ENCODE assay signal across 19 cellular contexts in genomic region chr13:33108620-33109019, GRCh38.
DNase-seq lines count a peak whose midpoint lies in the region; TF ChIP-seq lines count a peak whose summit lies in the region.
"Had no signal": no experiment of that assay in that cellular context is flagged by ENCODE, and none has a peak within 500 bp of the region (broad histone marks: within the 10 kb centered on the region; RNA-seq: fewer than 3 reads in every experiment).

No MANE protein-coding gene starts in this region.

- H3K27ac ChIP-seq in fibroblast of lung (ENCODE audit: insufficient read depth, low read length) = peak overlapping the region; percentile 55
- peak overlapping the region; percentile 81 for H3K27ac ChIP-seq in rectal smooth muscle tissue (ENCODE audit: low read depth, low read length)
- H3K27ac ChIP-seq in spleen = no peak overlapping the region
- H3K27ac ChIP-seq in prostate gland = peak overlapping the region in 1 of 2 donors; percentile 31
- H3K27ac ChIP-seq: cardiac muscle cell, HL-60 had no signal

- 90 to 99% (median 93%) methylated on average over 5 of the region's 5 CpGs for WGBS in spleen, 5 donors
- 89% methylated on average over 5 of the region's 5 CpGs for WGBS in prostate gland

- TF ChIP-seq POLR2A in spleen (IDR thresholded peaks at IDR 0.05) (no peak), prostate gland (IDR thresholded peaks at IDR 0.05) (no peak)

- in situ Hi-C loops in SK-MEL-5 (cut with HindIII; ENCODE audit: low pct_unique_long_range_greater_than_20kb, low sequenced_read_pairs) = no loop called here

- H3K27me3 ChIP-seq in fibroblast of lung (ENCODE audit: control insufficient read depth, insufficient read depth, low read length) (no peaks in the 10 kb centered on the region), rectal smooth muscle tissue (ENCODE audit: control insufficient read depth, insufficient read depth, low read length) (no peaks in the 10 kb centered on the region), spleen (replicated peaks in 1 of 7) (no peaks in the 10 kb centered on the region), prostate gland (replicated peaks; ENCODE audit: insufficient read depth) (no peaks in the 10 kb centered on the region)
- H3K27me3 ChIP-seq: cardiac muscle cell had no signal

- no peak overlapping the region for H2AFZ ChIP-seq in fibroblast of lung (ENCODE audit: low read length)

- no peaks in the 10 kb centered on the region for H4K20me1 ChIP-seq in fibroblast of lung (ENCODE audit: control insufficient read depth, extremely low read depth, insufficient read depth, low read length)

- H3K79me2 ChIP-seq in fibroblast of lung (ENCODE audit: control insufficient read depth, insufficient read depth, low read length) = peaks cover 1% of the 10 kb centered on the region

- H3K9me3 ChIP-seq in fibroblast of lung (ENCODE audit: control insufficient read depth, insufficient read depth, low read depth, low read length) (no peaks in the 10 kb centered on the region), spleen (no peaks in the 10 kb centered on the region), prostate gland (no peaks in the 10 kb centered on the region)
- H3K9me3 ChIP-seq: mucosa of descending colon had no signal

- H3K4me3 ChIP-seq in fibroblast of lung (replicated peaks in 1 of 4; ENCODE audit: control extremely low read depth in 1 of 4, insufficient read depth in 1 of 4, low read depth in 3 of 4, low read length in 4 of 4) (no peak overlapping the region), rectal smooth muscle tissue (ENCODE audit: low read length) (no peak overlapping the region), spleen (no peak overlapping the region), prostate gland (no peak overlapping the region)
- H3K4me3 ChIP-seq: cardiac muscle cell, K562, mucosa of descending colon had no signal

- intact Hi-C loops in spleen (cut with DNase I; ENCODE audit: low total_unique reads) (no loop called here), prostate gland (cut with DNase I) (loop anchor here (5.0 to 10.0 kb wide), 2 partner anchors 64 kb away; no protein-coding TSS in a partner anchor)

- H3K4me1 ChIP-seq in fibroblast of lung (ENCODE audit: control insufficient read depth, extremely low read depth, insufficient read depth, low read length) = peaks cover 47% of the 10 kb centered on the region
- H3K4me1 ChIP-seq in rectal smooth muscle tissue (ENCODE audit: control insufficient read depth, insufficient read depth, low read length) = peaks cover 65% of the 10 kb centered on the region
- peaks cover 0 to 36% (median 20%) of the 10 kb centered on the region in 6 donors for H3K4me1 ChIP-seq in spleen
- H3K4me1 ChIP-seq in prostate gland (replicated peaks) = peaks cover 21% of the 10 kb centered on the region

- no peak overlapping the region for H3K9ac ChIP-seq in fibroblast of lung (ENCODE audit: insufficient read depth, low read length)
- no peak overlapping the region for H3K9ac ChIP-seq in rectal smooth muscle tissue (ENCODE audit: low read length)

- peak; percentile 91 for DNase-seq in EH (ENCODE audit: low read depth)
- peak; percentile 85 for DNase-seq in SK-MEL-5 (ENCODE audit: low read depth, low spot score)
- peak; percentile 69 to 81 for DNase-seq in fibroblast of lung (ENCODE audit: low read depth in 2 of 2)
- DNase-seq in spleen = no peak
- no peak for DNase-seq in stimulated activated CD4-positive, alpha-beta T cell treated with anti-CD3 and anti-CD28 coated beads, Interleukin-2, amount 100 ng/mL, for 24 hours
- no peak for DNase-seq in prostate gland (ENCODE audit: low spot score)
- DNase-seq in dermis blood vessel endothelial cell = no peak
- DNase-seq: activated CD4-positive, alpha-beta T cell treated with anti-CD3 and anti-CD28 coated beads, Interleukin-2, amount 10 ng/mL, durations not matched to agents 24 days and 14 days; hippocampal formation; kidney glomerular epithelial cell; mucosa of descending colon; NCI-H1436 treated with DMSO at 0.1 percent for 48 hours; NCI-H345; NK-92 treated with Interleukin-12 subunit alpha and Interleukin-12 subunit beta, amount 100 ng/mL, for 24 hours; SIG-M5 had no signal

- TF ChIP-seq CTCF in fibroblast of lung (conservative IDR thresholded peaks at IDR 0.05 in 1 of 2, IDR thresholded peaks at IDR 0.05 in 1 of 2; ENCODE audit: low read depth in 1 of 2, low read length in 2 of 2) (no peak), spleen (IDR thresholded peaks at IDR 0.05 in 8 of 11, conservative IDR thresholded peaks at IDR 0.05 in 3 of 11) (no peak), prostate gland (IDR thresholded peaks at IDR 0.05) (no peak)

- peak overlapping the region; percentile 7 for H3K4me2 ChIP-seq in fibroblast of lung (ENCODE audit: extremely low read depth, insufficient read depth, low read length)

- H3K36me3 ChIP-seq in fibroblast of lung (ENCODE audit: control insufficient read depth, insufficient read depth, low read length) = peaks cover 25% of the 10 kb centered on the region
- H3K36me3 ChIP-seq in rectal smooth muscle tissue (ENCODE audit: control insufficient read depth, insufficient read depth, low read length) = peaks cover 18% of the 10 kb centered on the region
- peaks cover 0 to 81% (median 2%) of the 10 kb centered on the region in 6 donors for H3K36me3 ChIP-seq in spleen
- no peaks in the 10 kb centered on the region for H3K36me3 ChIP-seq in prostate gland

Comparison
In these comparisons a context has a peak if more than half of its experiments do, and no peak if none do; other contexts are left out.
1. DNase-seq: peak in EH (single experiment), SK-MEL-5 (single experiment) and fibroblast of lung (2 of 2); none in spleen (single experiment), stimulated activated CD4-positive, alpha-beta T cell treated with anti-CD3 and anti-CD28 coated beads, Interleukin-2, amount 100 ng/mL, for 24 hours (0 of 2), prostate gland (single experiment) and dermis blood vessel endothelial cell (single experiment).
2. H3K27ac ChIP-seq: peak in fibroblast of lung (single experiment) and rectal smooth muscle tissue (single experiment); none in spleen (0 of 8).